ENCODE assay signal across 25 cellular contexts in the genomic region with DNA sequence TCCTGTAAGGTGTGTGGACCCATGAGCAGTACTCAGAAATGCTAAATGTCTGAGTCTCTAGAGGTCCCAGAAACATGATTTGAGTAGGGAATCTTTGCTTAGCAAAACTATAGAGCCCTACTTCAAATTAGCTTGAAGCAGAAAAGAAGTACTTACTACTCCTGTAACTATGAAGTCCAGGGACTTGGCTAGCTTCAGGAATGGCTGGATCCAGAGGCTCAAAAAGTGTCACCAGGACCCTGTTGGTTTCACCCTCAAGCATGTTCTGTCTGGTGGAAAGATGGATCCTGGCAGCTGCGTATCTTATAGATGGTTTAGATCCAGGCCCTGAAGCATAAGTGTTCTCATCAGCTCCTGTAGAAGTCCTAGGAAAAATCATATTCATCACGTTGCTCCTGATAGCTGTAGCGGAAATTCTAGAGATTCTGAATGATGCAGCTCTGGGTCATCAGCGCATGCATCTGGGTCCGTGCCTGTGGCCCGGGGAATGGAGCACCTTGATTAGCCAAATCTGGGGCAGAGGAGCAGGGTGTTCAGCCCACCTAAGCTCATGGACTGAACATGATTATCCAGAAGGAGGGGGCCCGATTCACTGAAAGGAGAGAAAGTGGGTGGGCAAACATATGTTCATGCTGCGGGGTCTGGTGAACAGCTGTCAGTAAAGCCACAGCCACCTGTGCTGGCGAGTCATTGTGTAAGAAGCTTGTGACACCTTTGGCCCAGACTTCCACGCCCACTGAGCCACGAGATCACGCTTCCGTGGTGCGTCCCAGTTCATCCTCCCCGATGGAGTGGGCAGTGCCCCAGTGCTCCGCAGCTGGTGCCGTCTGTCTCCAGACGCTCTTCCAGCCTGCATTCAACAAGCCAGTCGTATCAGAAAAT.
DNase-seq lines count a peak whose midpoint lies in the region; ATAC-seq and TF ChIP-seq lines count a peak whose summit lies in the region.
"Had no signal": no experiment of that assay in that cellular context is flagged by ENCODE, and none has a peak within 500 bp of the region (broad histone marks: within the 10 kb centered on the region; RNA-seq: fewer than 3 reads in every experiment).

No MANE protein-coding gene starts in this region.

- H3K4me3 ChIP-seq in gastrocnemius medialis: no peak overlapping the region
- H3K4me3 ChIP-seq in lower leg skin (ENCODE audit: low read depth, poor library complexity, severe bottlenecking): no peak overlapping the region
- H3K4me3 ChIP-seq: heart left ventricle, lung, Peyer's patch, prostate gland, SJSA1, smooth muscle cell had no signal

- H3K9me3 Mint-ChIP-seq in T-helper 1 cell treated with Interleukin-12 subunit alpha and Interleukin-12 subunit beta and Interleukin-4 antibody, amounts not matched to agents 30 μg/mL and 1 μg/mL, for 36 hours: no peaks in the 10 kb centered on the region
- no peaks in the 10 kb centered on the region for H3K9me3 Mint-ChIP-seq in activated CD4-positive, alpha-beta memory T cell treated with anti-CD3 and anti-CD28 coated beads, Interleukin-2, amount 10 ng/mL, durations not matched to agents 7 days and 5 days
- H3K9me3 Mint-ChIP-seq: activated CD4-positive, alpha-beta T cell treated with anti-CD3 and anti-CD28 coated beads, Interleukin-2, amount 10 ng/mL, durations not matched to agents 7 days and 5 days; brain; CD8-positive, alpha-beta memory T cell had no signal

- no peaks in the 10 kb centered on the region for H3K9me3 ChIP-seq in gastrocnemius medialis
- H3K9me3 ChIP-seq: heart left ventricle, Peyer's patch, prostate gland, SJSA1 had no signal

- no peak overlapping the region for H3K27ac ChIP-seq in gastrocnemius medialis
- H3K27ac ChIP-seq: heart left ventricle, Peyer's patch, prostate gland had no signal

- H3K4me3 Mint-ChIP-seq in T-helper 1 cell treated with Interleukin-12 subunit alpha and Interleukin-12 subunit beta and Interleukin-4 antibody, amounts not matched to agents 30 μg/mL and 1 μg/mL, for 36 hours: peak overlapping the region; percentile 51
- H3K4me3 Mint-ChIP-seq in activated CD4-positive, alpha-beta memory T cell treated with anti-CD3 and anti-CD28 coated beads, Interleukin-2, amount 10 ng/mL, durations not matched to agents 7 days and 5 days: no peak overlapping the region
- H3K4me3 Mint-ChIP-seq: activated CD4-positive, alpha-beta T cell treated with anti-CD3 and anti-CD28 coated beads, Interleukin-2, amount 10 ng/mL, durations not matched to agents 7 days and 5 days; brain; CD8-positive, alpha-beta memory T cell had no signal

- TF ChIP-seq POLR2A in gastrocnemius medialis (IDR thresholded peaks at IDR 0.05): no peak
- TF ChIP-seq POLR2A in lower leg skin (IDR thresholded peaks at IDR 0.05): no peak

- H3K36me3 Mint-ChIP-seq in T-helper 1 cell treated with Interleukin-12 subunit alpha and Interleukin-12 subunit beta and Interleukin-4 antibody, amounts not matched to agents 30 μg/mL and 1 μg/mL, for 36 hours (ENCODE audit: low read depth): peaks cover 32% of the 10 kb centered on the region
- H3K36me3 Mint-ChIP-seq in activated CD4-positive, alpha-beta memory T cell treated with anti-CD3 and anti-CD28 coated beads, Interleukin-2, amount 10 ng/mL, durations not matched to agents 7 days and 5 days (ENCODE audit: low read depth): peaks cover 41% of the 10 kb centered on the region
- H3K36me3 Mint-ChIP-seq: brain had no signal

- intact Hi-C loops in gastrocnemius medialis (cut with DNase I; ENCODE audit: low total_unique reads) (no loop called here), lower leg skin (cut with DNase I; ENCODE audit: low total_unique reads) (no loop called here)

- H3K36me3 ChIP-seq in gastrocnemius medialis: no peaks in the 10 kb centered on the region
- H3K36me3 ChIP-seq: heart left ventricle, Peyer's patch, prostate gland, SJSA1 had no signal

- POLR2A ChIA-PET in activated CD4-positive, alpha-beta memory T cell treated with anti-CD3 and anti-CD28 coated beads, Interleukin-2, amount 10 ng/mL, durations not matched to agents 7 days and 5 days (lab: Charles Lee): interaction anchor here (13.5 kb wide), 1 partner anchor 7 kb away, joined by 132 read pairs; no protein-coding TSS in a partner anchor

- in situ Hi-C loops in gastrocnemius medialis (cut with MboI; ENCODE audit: low sequenced_read_pairs in 4 of 4): no loop called here

- TF ChIP-seq CTCF in gastrocnemius medialis (IDR thresholded peaks at IDR 0.05 in 4 of 5, conservative IDR thresholded peaks at IDR 0.05 in 1 of 5) (no peak), lower leg skin (IDR thresholded peaks at IDR 0.05) (no peak)

- CTCF ChIA-PET in activated CD4-positive, alpha-beta memory T cell treated with anti-CD3 and anti-CD28 coated beads, Interleukin-2, amount 10 ng/mL, durations not matched to agents 7 days and 5 days (lab: Charles Lee): interaction anchor here (0.6 kb wide), 1 partner anchor 1176 kb away, joined by 3 read pairs; no protein-coding TSS in a partner anchor

- H3K27me3 Mint-ChIP-seq in T-helper 1 cell treated with Interleukin-12 subunit alpha and Interleukin-12 subunit beta and Interleukin-4 antibody, amounts not matched to agents 30 μg/mL and 1 μg/mL, for 36 hours (ENCODE audit: low read depth): no peaks in the 10 kb centered on the region
- H3K27me3 Mint-ChIP-seq in activated CD4-positive, alpha-beta memory T cell treated with anti-CD3 and anti-CD28 coated beads, Interleukin-2, amount 10 ng/mL, durations not matched to agents 7 days and 5 days: no peaks in the 10 kb centered on the region
- H3K27me3 Mint-ChIP-seq: activated CD4-positive, alpha-beta T cell treated with anti-CD3 and anti-CD28 coated beads, Interleukin-2, amount 10 ng/mL, durations not matched to agents 7 days and 5 days; brain had no signal

- H3K4me1 Mint-ChIP-seq in T-helper 1 cell treated with Interleukin-12 subunit alpha and Interleukin-12 subunit beta and Interleukin-4 antibody, amounts not matched to agents 30 μg/mL and 1 μg/mL, for 36 hours (ENCODE audit: low read depth): peaks cover 95% of the 10 kb centered on the region
- peaks cover 94% of the 10 kb centered on the region for H3K4me1 Mint-ChIP-seq in activated CD4-positive, alpha-beta memory T cell treated with anti-CD3 and anti-CD28 coated beads, Interleukin-2, amount 10 ng/mL, durations not matched to agents 7 days and 5 days

- ATAC-seq in gastrocnemius medialis (peak; percentile 56 to 60), GM19397 (IDR thresholded peaks at IDR 0.05; ENCODE audit: unreplicated experiment) (no peak)
- ATAC-seq: heart left ventricle had no signal

- H3K4me1 ChIP-seq in gastrocnemius medialis: no peaks in the 10 kb centered on the region
- H3K4me1 ChIP-seq: prostate gland had no signal

- H3K27ac Mint-ChIP-seq in T-helper 1 cell treated with Interleukin-12 subunit alpha and Interleukin-12 subunit beta and Interleukin-4 antibody, amounts not matched to agents 30 μg/mL and 1 μg/mL, for 36 hours: peak overlapping the region; percentile 37
- H3K27ac Mint-ChIP-seq in activated CD4-positive, alpha-beta memory T cell treated with anti-CD3 and anti-CD28 coated beads, Interleukin-2, amount 10 ng/mL, durations not matched to agents 7 days and 5 days: peak overlapping the region; percentile 8
- H3K27ac Mint-ChIP-seq: activated CD4-positive, alpha-beta T cell treated with anti-CD3 and anti-CD28 coated beads, Interleukin-2, amount 10 ng/mL, durations not matched to agents 7 days and 5 days had no signal

- H3K27me3 ChIP-seq in gastrocnemius medialis: no peaks in the 10 kb centered on the region
- H3K27me3 ChIP-seq: heart left ventricle, Peyer's patch, SJSA1 had no signal

- DNase-seq in T-helper 1 cell (no peak), NCI-H1694 treated with DMSO at 0.1 percent for 48 hours (lab: John Stamatoyannopoulos, UW) (peak; percentile 45), gastrocnemius medialis (peak; percentile 10 to 28), AG20443 (ENCODE audit: low spot score) (no peak), lower leg skin (ENCODE audit: low spot score in 2 of 2) (no peak)
- no peak for DNase-seq in activated CD4-positive, alpha-beta memory T cell treated with anti-CD3 and anti-CD28 coated beads, Interleukin-2, amount 10 ng/mL, durations not matched to agents 7 days and 5 days
- DNase-seq: 8988T; activated CD4-positive, alpha-beta T cell treated with anti-CD3 and anti-CD28 coated beads, Interleukin-2, amount 10 ng/mL, durations not matched to agents 7 days and 5 days; AML-193; CD8-positive, alpha-beta memory T cell; effector CD8-positive, alpha-beta T cell; heart left ventricle; kidney glomerular epithelial cell; NCI-H1105 treated with DMSO at 0.1 percent for 48 hours; NCI-H2081 treated with DMSO at 0.1 percent for 48 hours; NCI-H446 treated with DMSO at 0.1 percent for 48 hours; stimulated activated naive CD4-positive, alpha-beta T cell had no signal

- WGBS in lower leg skin, 2 donors: 83% methylated on average over 19 of the region's 19 CpGs

Comparison
In these comparisons a context has a peak if more than half of its experiments do, and no peak if none do; other contexts are left out.
1. DNase-seq: peak in NCI-H1694 treated with DMSO at 0.1 percent for 48 hours (single experiment) and gastrocnemius medialis (2 of 2); none in T-helper 1 cell (0 of 5), activated CD4-positive, alpha-beta memory T cell treated with anti-CD3 and anti-CD28 coated beads, Interleukin-2, amount 10 ng/mL, durations not matched to agents 7 days and 5 days (single experiment), AG20443 (single experiment) and lower leg skin (0 of 2).